Comparison of ENCODE assay signal across 18 cellular contexts in genomic region chr3:82274897-82275296, GRCh38.
DNase-seq lines count a peak whose midpoint lies in the region; ATAC-seq, FAIRE-seq and TF ChIP-seq lines count a peak whose summit lies in the region.
"Had no signal": no experiment of that assay in that cellular context is flagged by ENCODE, and none has a peak within 500 bp of the region (broad histone marks: within the 10 kb centered on the region; RNA-seq: fewer than 3 reads in every experiment).

No MANE protein-coding gene starts in this region.

- H3K27me3 ChIP-seq in esophagus muscularis mucosa = no peaks in the 10 kb centered on the region
- H3K27me3 ChIP-seq in HepG2 (ENCODE audit: control insufficient read depth in 1 of 2, insufficient read depth in 2 of 2, low read length in 2 of 2) = no peaks in the 10 kb centered on the region

- H3K4me1 Mint-ChIP-seq in T-cell = no peaks in the 10 kb centered on the region
- H3K4me1 Mint-ChIP-seq: H9 had no signal

- H3K4me3 ChIP-seq in retinal pigment epithelial cell (ENCODE audit: low read length) = no peak overlapping the region
- H3K4me3 ChIP-seq in esophagus muscularis mucosa = no peak overlapping the region
- no peak overlapping the region for H3K4me3 ChIP-seq in HepG2 (replicated peaks in 1 of 3; ENCODE audit: insufficient read depth in 1 of 3, low read depth in 2 of 3, low read length in 3 of 3)

- H3K27me3 Mint-ChIP-seq in T-cell = no peaks in the 10 kb centered on the region
- H3K27me3 Mint-ChIP-seq: CD4-positive, alpha-beta T cell had no signal

- BruUV-seq in HepG2 (replicated peaks; lab: Mats Ljungman, UMichigan) = no TSS peak

- no peak overlapping the region for H3K4me2 ChIP-seq in HepG2 (ENCODE audit: low read depth, low read length)

- no peak overlapping the region for H3K4me3 Mint-ChIP-seq in T-cell
- H3K4me3 Mint-ChIP-seq: CD4-positive, alpha-beta T cell; H9 had no signal

- H3K36me3 ChIP-seq in esophagus muscularis mucosa (no peaks in the 10 kb centered on the region), HepG2 (replicated peaks in 1 of 2; ENCODE audit: control insufficient read depth in 1 of 2, insufficient read depth in 2 of 2, low read length in 2 of 2) (no peaks in the 10 kb centered on the region)

- H4K20me1 ChIP-seq in HepG2 (ENCODE audit: insufficient read depth, low read length) = no peaks in the 10 kb centered on the region

- H3K4me1 ChIP-seq in esophagus muscularis mucosa (no peaks in the 10 kb centered on the region), HepG2 (ENCODE audit: insufficient read depth, low read length) (peaks cover 11% of the 10 kb centered on the region; the same call in 1 of the 2 replicates)

- H3K36me3 Mint-ChIP-seq in T-cell = no peaks in the 10 kb centered on the region

- H3K27ac ChIP-seq in esophagus muscularis mucosa (replicated peaks in 1 of 4) (no peak overlapping the region), HepG2 (ENCODE audit: extremely low read length, insufficient read depth, low read length) (no peak overlapping the region)
- H3K27ac ChIP-seq: C4-2B had no signal

- TF ChIP-seq EP300 in esophagus muscularis mucosa (IDR thresholded peaks at IDR 0.05) (no peak), HepG2 (IDR thresholded peaks at IDR 0.05; ENCODE audit: low read depth in 2 of 2, low read length in 2 of 2) (no peak), HepG2 (CRISPR knock-in tag; IDR thresholded peaks at IDR 0.05; ENCODE audit: borderline replicate concordance) (no peak)

- H3K9me3 Mint-ChIP-seq in T-cell = peaks cover 8 to 27% (median 15%) of the 10 kb centered on the region in 3 donors

- CTCF ChIA-PET in HepG2 (lab: Yijun Ruan, JAX; ENCODE audit: low intra/inter-chr PET ratio, low total read pairs) (no interaction called here), T-cell (lab: Charles Lee) (no interaction called here)

- FAIRE-seq in GM19239 (lab: Jason Lieb, UNC) (peak; percentile 14), HepG2 (lab: Jason Lieb, UNC) (no peak)
- FAIRE-seq: A204.1, GM12892 had no signal

- in situ Hi-C loops in HepG2 (cut with HindIII; ENCODE audit: extremely low pct_ligation_motif_present, low pct_unique_long_range_greater_than_20kb) = no loop called here

- no peak for TF ChIP-seq CTCF in retinal pigment epithelial cell (conservative IDR thresholded peaks at IDR 0.05; ENCODE audit: low read depth, low read length)
- no peak for TF ChIP-seq CTCF in esophagus muscularis mucosa (IDR thresholded peaks at IDR 0.05)
- no peak for TF ChIP-seq CTCF in HepG2 (CRISPR knock-in tag; IDR thresholded peaks at IDR 0.05)

- no peak overlapping the region for H3K27ac Mint-ChIP-seq in T-cell
- H3K27ac Mint-ChIP-seq: CD4-positive, alpha-beta T cell; H9 had no signal

- H2AFZ ChIP-seq in HepG2 (ENCODE audit: low read length) = no peak overlapping the region

- DNase-seq in GM19239 (ENCODE audit: insufficient read length, low spot score) = no peak
- peak; percentile 38 for DNase-seq in M059J (ENCODE audit: low read depth)
- DNase-seq in astrocyte of the hippocampus (ENCODE audit: low read depth, low spot score) = peak; percentile 71
- DNase-seq in retinal pigment epithelial cell (ENCODE audit: low read depth) = peak; percentile 77
- no peak for DNase-seq in esophagus muscularis mucosa (ENCODE audit: extremely low spot score)
- DNase-seq in HepG2 (ENCODE audit: low spot score) = no peak
- no peak for DNase-seq in T-cell
- DNase-seq: ACHN; CD4-positive, alpha-beta T cell; DMS 273 treated with DMSO at 0.1 percent for 48 hours; GDM1; GOT3; H9; Kasumi-1; KG1 had no signal

- H3K9me3 ChIP-seq in esophagus muscularis mucosa = peaks cover 0 to 9% (median 0%) of the 10 kb centered on the region in 4 donors
- no peaks in the 10 kb centered on the region for H3K9me3 ChIP-seq in HepG2 (ENCODE audit: low read length)

- TF ChIP-seq RAD21 in HepG2 (CRISPR knock-in tag; IDR thresholded peaks at IDR 0.05) = no peak

- POLR2A ChIA-PET in HepG2 (lab: Yijun Ruan, JAX) = no interaction called here
- POLR2A ChIA-PET in T-cell (lab: Charles Lee) = no interaction called here

- TF ChIP-seq POLR2A in esophagus muscularis mucosa (IDR thresholded peaks at IDR 0.05; ENCODE audit: low read depth) (no peak), HepG2 (IDR thresholded peaks at IDR 0.05; ENCODE audit: insufficient read depth in 1 of 2, low read depth in 2 of 2, low read length in 2 of 2) (no peak)

- H3K79me2 ChIP-seq in HepG2 (ENCODE audit: insufficient read depth, low read length) = no peaks in the 10 kb centered on the region

- no peak overlapping the region for H3K9ac ChIP-seq in HepG2 (ENCODE audit: insufficient read depth, low read depth, low read length)

- intact Hi-C loops in esophagus muscularis mucosa (cut with DNase I) (no loop called here), HepG2 (cut with micrococcal nuclease; ENCODE audit: unreplicated experiment) (no loop called here)

- ATAC-seq in HepG2 (no peak), T-cell (replicated peaks in 1 of 4) (no peak)

TF ChIP-seq in HepG2, 621 proteins besides CTCF, POLR2A, EP300 and RAD21:
- TF ChIP-seq ZNF772 (CRISPR knock-in tag; IDR thresholded peaks at IDR 0.05) = no peak
- TF ChIP-seq IRF2 (CRISPR knock-in tag; IDR thresholded peaks at IDR 0.05) = no peak
- no peak for TF ChIP-seq ZNF275 (CRISPR knock-in tag; IDR thresholded peaks at IDR 0.05; ENCODE audit: borderline replicate concordance)
- no peak for TF ChIP-seq HNRNPK (IDR thresholded peaks at IDR 0.05; ENCODE audit: low read depth, low read length, poor library complexity, severe bottlenecking)
- no peak for TF ChIP-seq NKX3-1 (CRISPR knock-in tag; IDR thresholded peaks at IDR 0.05)
- TF ChIP-seq SKI (IDR thresholded peaks at IDR 0.05; ENCODE audit: partially characterized antibody) = no peak
- TF ChIP-seq FOXM1 (CRISPR knock-in tag; IDR thresholded peaks at IDR 0.05) = no peak

Comparison
In these comparisons a context has a peak if more than half of its experiments do, and no peak if none do; other contexts are left out.
1. DNase-seq: peak in M059J (single experiment), astrocyte of the hippocampus (single experiment) and retinal pigment epithelial cell (single experiment); none in GM19239 (single experiment), esophagus muscularis mucosa (single experiment), HepG2 (single experiment) and T-cell (0 of 34).